In genomic region chr9:107945961-107946360, GRCh38 we compare ENCODE assay signal across 27 cellular contexts.
"Had no signal": no experiment of that assay in that cellular context is flagged by ENCODE, and none has a peak within 500 bp of the region (broad histone marks: within the 10 kb centered on the region; RNA-seq: fewer than 3 reads in every experiment).

No MANE protein-coding gene starts in this region.

- H3K36me3 ChIP-seq: Peyer's patch, SJSA1, WERI-Rb-1 had no signal

- H3K36me3 Mint-ChIP-seq: activated naive CD4-positive, alpha-beta T cell treated with anti-CD3 and anti-CD28 coated beads, Interleukin-2, amount 50 U/mL, for 72 hours; brain had no signal

- H3K4me1 ChIP-seq: Peyer's patch, SJSA1 had no signal

- H3K4me1 Mint-ChIP-seq: activated CD4-positive, alpha-beta T cell treated with anti-CD3 and anti-CD28 coated beads, Interleukin-2, amount 10 ng/mL, durations not matched to agents 24 days and 14 days had no signal

- DNase-seq: activated CD4-positive, alpha-beta T cell treated with anti-CD3 and anti-CD28 coated beads, Interleukin-2, amount 10 ng/mL, durations not matched to agents 24 days and 14 days; activated CD4-positive, alpha-beta T cell treated with anti-CD3 and anti-CD28 coated beads, Interleukin-2, amount 50 U/mL, for 4 hours; activated CD4-positive, CD25-positive, alpha-beta regulatory T cell; activated CD8-positive, alpha-beta T cell treated with anti-CD3 and anti-CD28 coated beads for 36 hours; activated gamma-delta T cell treated with Interleukin-2 at 50 U/mL for 16 hours; activated naive CD4-positive, alpha-beta T cell treated with anti-CD3 and anti-CD28 coated beads for 36 hours; activated T-cell treated with anti-CD3 and anti-CD28 coated beads, Interleukin-2, amount 50 U/mL, for 1 hour; anterior cingulate cortex; caudate nucleus; NCI-H146; NCI-H187; NCI-H2107; NCI-H2171; NCI-H510A; NCI-H526; NCI-H748 treated with DMSO at 0.1 percent for 48 hours; NK-92 treated with Interleukin-12 subunit alpha and Interleukin-12 subunit beta, amount 100 ng/mL, for 24 hours; PC-3; Peyer's patch; RPMI8226; SK-N-SH; WERI-Rb-1 had no signal

- H3K27me3 ChIP-seq: Peyer's patch, SJSA1 had no signal

- ATAC-seq: activated CD8-positive, alpha-beta T cell treated with anti-CD3 and anti-CD28 coated beads for 36 hours; activated naive CD4-positive, alpha-beta T cell treated with anti-CD3 and anti-CD28 coated beads, Interleukin-2, amount 50 U/mL, for 72 hours; PC-3 had no signal

- H3K27ac Mint-ChIP-seq: activated CD4-positive, alpha-beta T cell treated with anti-CD3 and anti-CD28 coated beads, Interleukin-2, amount 10 ng/mL, durations not matched to agents 24 days and 14 days; activated CD8-positive, alpha-beta T cell treated with anti-CD3 and anti-CD28 coated beads for 36 hours; activated naive CD4-positive, alpha-beta T cell treated with anti-CD3 and anti-CD28 coated beads for 36 hours; activated naive CD4-positive, alpha-beta T cell treated with anti-CD3 and anti-CD28 coated beads, Interleukin-2, amount 50 U/mL, for 72 hours; activated T-helper 1 cell treated with anti-CD3 and anti-CD28 coated beads, Interleukin-12 subunit alpha, Interleukin-12 subunit beta, Interleukin-2, Interleukin-4 antibody, amounts not matched to agents 30 ng/mL and 10 ng/mL and 1 ng/mL, durations not matched to agents 14 hours and 24 hours and 36 hours; brain; T-helper 1 cell treated with Interleukin-12 subunit alpha and Interleukin-12 subunit beta and Interleukin-4 antibody, amounts not matched to agents 30 μg/mL and 1 μg/mL, for 36 hours had no signal

- H3K9ac ChIP-seq: SK-N-SH had no signal

- H3K4me2 ChIP-seq: SK-N-SH had no signal

- H3K27me3 Mint-ChIP-seq: activated CD4-positive, alpha-beta T cell treated with anti-CD3 and anti-CD28 coated beads, Interleukin-2, amount 10 ng/mL, durations not matched to agents 24 days and 14 days; activated CD8-positive, alpha-beta T cell treated with anti-CD3 and anti-CD28 coated beads for 36 hours had no signal

- H3K9me3 Mint-ChIP-seq: activated CD4-positive, alpha-beta T cell treated with anti-CD3 and anti-CD28 coated beads, Interleukin-2, amount 10 ng/mL, durations not matched to agents 24 days and 14 days had no signal

- H3K4me3 Mint-ChIP-seq: activated CD4-positive, alpha-beta T cell treated with anti-CD3 and anti-CD28 coated beads, Interleukin-2, amount 10 ng/mL, durations not matched to agents 24 days and 14 days; activated CD8-positive, alpha-beta T cell treated with anti-CD3 and anti-CD28 coated beads for 36 hours; activated naive CD4-positive, alpha-beta T cell treated with anti-CD3 and anti-CD28 coated beads for 36 hours; activated T-helper 1 cell treated with anti-CD3 and anti-CD28 coated beads, Interleukin-12 subunit alpha, Interleukin-12 subunit beta, Interleukin-2, Interleukin-4 antibody, amounts not matched to agents 30 ng/mL and 10 ng/mL and 1 ng/mL, durations not matched to agents 14 hours and 24 hours and 36 hours; brain; T-helper 1 cell treated with Interleukin-12 subunit alpha and Interleukin-12 subunit beta and Interleukin-4 antibody, amounts not matched to agents 30 μg/mL and 1 μg/mL, for 36 hours had no signal

- H3K4me3 ChIP-seq: Peyer's patch, SJSA1 had no signal

- H3K9me3 ChIP-seq: Peyer's patch, SJSA1, SK-N-SH had no signal

- H3K27ac ChIP-seq: Peyer's patch, SJSA1, WERI-Rb-1 had no signal
